In genomic region chr16:23334421-23334853, GRCh38 we compare ENCODE assay signal across 17 cellular contexts. TPM values are rescaled to one million over a fixed set of nuclear protein-coding genes. Genes with fewer than 3 reads are reported as not detected.
A peak's percentile ranks its signal among the peaks of the same experiment; 100 is the strongest.
DNase-seq lines count a peak whose midpoint lies in the region; ATAC-seq, FAIRE-seq and TF ChIP-seq lines count a peak whose summit lies in the region.
"Had no signal": no experiment of that assay in that cellular context is flagged by ENCODE, and none has a peak within 500 bp of the region (broad histone marks: within the 10 kb centered on the region; RNA-seq: fewer than 3 reads in every experiment).

No MANE protein-coding gene starts in this region.

- FAIRE-seq in bronchial epithelial cell (lab: Jason Lieb, UNC), result no peak

- no peaks in the 10 kb centered on the region for H3K36me3 Mint-ChIP-seq in activated T-cell treated with anti-CD3 and anti-CD28 coated beads, Interleukin-2, amount 50 U/mL, for 24 hours (ENCODE audit: low read depth)
- H3K36me3 Mint-ChIP-seq: brain; mesothelial cell of epicardium; stimulated activated effector memory CD8-positive, alpha-beta T cell treated with anti-CD3 and anti-CD28 coated beads, Interleukin-12 subunit alpha, Interleukin-12 subunit beta, amount 100 ng/mL, for 72 hours; T-cell had no signal

- no peaks in the 10 kb centered on the region for H3K9me3 Mint-ChIP-seq in activated T-cell treated with anti-CD3 and anti-CD28 coated beads, Interleukin-2, amount 50 U/mL, for 24 hours
- H3K9me3 Mint-ChIP-seq: activated naive CD4-positive, alpha-beta T cell treated with anti-CD3 and anti-CD28 coated beads for 36 hours; stimulated activated effector memory CD8-positive, alpha-beta T cell treated with anti-CD3 and anti-CD28 coated beads, Interleukin-12 subunit alpha, Interleukin-12 subunit beta, amount 100 ng/mL, for 72 hours; T-cell had no signal

- no peak overlapping the region for H3K4me3 ChIP-seq in GM12864 (ENCODE audit: low read depth, low read length)
- H3K4me3 ChIP-seq in bronchial epithelial cell (ENCODE audit: low read depth, low read length), result no peak overlapping the region

- ATAC-seq in HG03432 (IDR thresholded peaks at IDR 0.05; ENCODE audit: unreplicated experiment) (peak; percentile 26), HG03469 (IDR thresholded peaks at IDR 0.05; ENCODE audit: unreplicated experiment) (no peak)
- ATAC-seq: activated CD4-positive, CD25-positive, alpha-beta regulatory T cell treated with anti-CD3 and anti-CD28 coated beads, Interleukin-2, amount 50 U/mL, for 24 hours; stimulated activated effector memory CD8-positive, alpha-beta T cell treated with anti-CD3 and anti-CD28 coated beads, Interleukin-12 subunit alpha, Interleukin-12 subunit beta, amount 100 ng/mL, for 72 hours; T-cell had no signal

- H3K27me3 ChIP-seq in bronchial epithelial cell (ENCODE audit: control insufficient read depth, insufficient read depth, low read length), result no peaks in the 10 kb centered on the region

- no peak overlapping the region for H3K4me3 Mint-ChIP-seq in activated T-cell treated with anti-CD3 and anti-CD28 coated beads, Interleukin-2, amount 50 U/mL, for 24 hours
- H3K4me3 Mint-ChIP-seq: activated naive CD4-positive, alpha-beta T cell treated with anti-CD3 and anti-CD28 coated beads for 36 hours; brain; mesothelial cell of epicardium; stimulated activated effector memory CD8-positive, alpha-beta T cell treated with anti-CD3 and anti-CD28 coated beads, Interleukin-12 subunit alpha, Interleukin-12 subunit beta, amount 100 ng/mL, for 72 hours; T-cell had no signal

- no peaks in the 10 kb centered on the region for H3K36me3 ChIP-seq in bronchial epithelial cell (ENCODE audit: control insufficient read depth, insufficient read depth, low read length)

- in situ Hi-C loops in ACHN (cut with HindIII; ENCODE audit: low pct_ligation_motif_present, low pct_unique_long_range_greater_than_20kb, low sequenced_read_pairs), result no loop called here

- peak; percentile 74 for DNase-seq in GM12864 (ENCODE audit: low read depth)
- peak; percentile 23 for DNase-seq in GM19238 (ENCODE audit: insufficient read length, low spot score)
- DNase-seq in bronchial epithelial cell (ENCODE audit: low read depth), result peak; percentile 12
- no peak for DNase-seq in ACHN
- no peak for DNase-seq in medulla oblongata (ENCODE audit: extremely low spot score)
- DNase-seq in activated T-cell treated with anti-CD3 and anti-CD28 coated beads, Interleukin-2, amount 50 U/mL, for 24 hours, result no peak
- DNase-seq: activated naive CD4-positive, alpha-beta T cell treated with anti-CD3 and anti-CD28 coated beads for 36 hours; HCEC 1CT; kidney glomerular epithelial cell; NCI-H1417 treated with DMSO at 0.1 percent for 48 hours; T-cell had no signal

- H3K27me3 Mint-ChIP-seq in activated T-cell treated with anti-CD3 and anti-CD28 coated beads, Interleukin-2, amount 50 U/mL, for 24 hours, result peaks cover 10% of the 10 kb centered on the region

- H3K4me1 Mint-ChIP-seq in activated T-cell treated with anti-CD3 and anti-CD28 coated beads, Interleukin-2, amount 50 U/mL, for 24 hours (ENCODE audit: low read depth), result peaks cover 4% of the 10 kb centered on the region
- H3K4me1 Mint-ChIP-seq: brain; mesothelial cell of epicardium; stimulated activated effector memory CD8-positive, alpha-beta T cell treated with anti-CD3 and anti-CD28 coated beads, Interleukin-12 subunit alpha, Interleukin-12 subunit beta, amount 100 ng/mL, for 72 hours; T-cell had no signal

- no peak overlapping the region for H3K27ac Mint-ChIP-seq in activated T-cell treated with anti-CD3 and anti-CD28 coated beads, Interleukin-2, amount 50 U/mL, for 24 hours
- H3K27ac Mint-ChIP-seq: activated naive CD4-positive, alpha-beta T cell treated with anti-CD3 and anti-CD28 coated beads for 36 hours; brain; mesothelial cell of epicardium; stimulated activated effector memory CD8-positive, alpha-beta T cell treated with anti-CD3 and anti-CD28 coated beads, Interleukin-12 subunit alpha, Interleukin-12 subunit beta, amount 100 ng/mL, for 72 hours; T-cell had no signal

- no peak for TF ChIP-seq CTCF in GM12864 (IDR thresholded peaks at IDR 0.05; ENCODE audit: low read depth, low read length, missing control alignments)
- TF ChIP-seq CTCF in bronchial epithelial cell (IDR thresholded peaks at IDR 0.05; ENCODE audit: insufficient read depth, low read length, severe bottlenecking), result no peak

RNA-seq across cellular contexts. Expression of gene SCNN1B, which starts 32.3 kb away (rescaled TPM):
- 0.79 and 5.8 TPM in 2 replicates for total RNA-seq in bronchial epithelial cell
- total RNA-seq: activated naive CD4-positive, alpha-beta T cell treated with anti-CD3 and anti-CD28 coated beads for 36 hours; mesothelial cell of epicardium; T-cell had no signal

Comparison
In these comparisons a context has a peak if more than half of its experiments do, and no peak if none do; other contexts are left out.
1. DNase-seq: peak in GM12864 (single experiment), GM19238 (single experiment) and bronchial epithelial cell (single experiment); none in ACHN (single experiment), medulla oblongata (single experiment) and activated T-cell treated with anti-CD3 and anti-CD28 coated beads, Interleukin-2, amount 50 U/mL, for 24 hours (single experiment).